ENCODE assay signal across 28 cellular contexts in the genomic region with DNA sequence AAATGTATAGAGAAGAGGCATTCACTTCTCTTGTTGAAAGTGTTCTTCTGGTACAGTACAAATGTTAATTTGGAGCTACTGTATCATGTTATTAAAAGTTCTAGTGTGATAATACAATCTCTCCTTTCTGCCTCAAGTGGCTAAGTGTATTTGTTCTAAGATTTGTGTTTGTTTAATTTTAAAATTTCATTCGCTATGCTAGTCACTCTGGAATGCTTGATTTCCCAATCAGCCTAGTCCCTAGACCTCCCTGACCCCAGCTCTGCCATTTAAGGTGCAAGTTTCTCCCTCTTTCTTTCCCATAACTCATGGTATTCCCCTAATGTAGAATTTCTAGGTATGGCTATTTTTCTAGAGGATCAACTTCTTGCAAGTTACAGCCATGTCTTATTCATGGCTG.
"Had no signal": no experiment of that assay in that cellular context is flagged by ENCODE, and none has a peak within 500 bp of the region (broad histone marks: within the 10 kb centered on the region; RNA-seq: fewer than 3 reads in every experiment).

No MANE protein-coding gene starts in this region.

- ATAC-seq: naive thymus-derived CD8-positive, alpha-beta T cell; natural killer cell treated with Interleukin-12 subunit alpha and Interleukin-12 subunit beta and Interleukin-15 and Interleukin-18, amount 100 ng/mL, for 72 hours; pancreas; psoas muscle; right cardiac atrium; right lobe of liver; stimulated activated effector memory CD8-positive, alpha-beta T cell treated with anti-CD3 and anti-CD28 coated beads, Interleukin-12 subunit alpha, Interleukin-12 subunit beta, amount 100 ng/mL, for 72 hours; stimulated activated naive B cell treated with anti-CD40 and anti-IgM and Interleukin-4, amounts not matched to agents 10 μg/mL and 1 μg/mL and 100 μg/mL, for 72 hours had no signal

- H3K36me3 Mint-ChIP-seq: naive thymus-derived CD8-positive, alpha-beta T cell; natural killer cell treated with Interleukin-12 subunit alpha and Interleukin-12 subunit beta and Interleukin-15 and Interleukin-18, amount 100 ng/mL, for 72 hours; stimulated activated effector memory CD8-positive, alpha-beta T cell treated with anti-CD3 and anti-CD28 coated beads, Interleukin-12 subunit alpha, Interleukin-12 subunit beta, amount 100 ng/mL, for 72 hours; stimulated activated naive B cell treated with anti-CD40 and anti-IgM and Interleukin-4, amounts not matched to agents 10 μg/mL and 1 μg/mL and 100 μg/mL, for 72 hours had no signal

- H3K4me1 ChIP-seq: pancreas, psoas muscle, right lobe of liver, sigmoid colon, stomach, thyroid gland, tibial nerve, upper lobe of left lung, uterus had no signal

- H3K4me3 Mint-ChIP-seq: naive thymus-derived CD8-positive, alpha-beta T cell; natural killer cell treated with Interleukin-12 subunit alpha and Interleukin-12 subunit beta and Interleukin-15 and Interleukin-18, amount 100 ng/mL, for 72 hours; nephron progenitor cell; neural crest cell; stimulated activated effector memory CD8-positive, alpha-beta T cell treated with anti-CD3 and anti-CD28 coated beads, Interleukin-12 subunit alpha, Interleukin-12 subunit beta, amount 100 ng/mL, for 72 hours; stimulated activated naive B cell treated with anti-CD40 and anti-IgM and Interleukin-4, amounts not matched to agents 10 μg/mL and 1 μg/mL and 100 μg/mL, for 72 hours; stimulated activated naive CD8-positive, alpha-beta T cell treated with anti-CD3 and anti-CD28 coated beads, Interleukin-15, Interleukin-2, amounts not matched to agents 100 ng/mL and 50 ng/mL, for 24 hours had no signal

- H3K36me3 ChIP-seq: neutrophil, pancreas, right lobe of liver, sigmoid colon, stomach, thoracic aorta, thyroid gland, tibial nerve, upper lobe of left lung, uterus had no signal

- H3K4me3 ChIP-seq: pancreas, psoas muscle, right lobe of liver, sigmoid colon, stomach, thoracic aorta, thyroid gland, tibial nerve, upper lobe of left lung, uterus had no signal

- H3K27ac ChIP-seq: neutrophil, pancreas, psoas muscle, right lobe of liver, sigmoid colon, stomach, thoracic aorta, thyroid gland, tibial nerve, upper lobe of left lung, uterus had no signal

- H3K9me3 ChIP-seq: neutrophil, pancreas, psoas muscle, right lobe of liver, sigmoid colon, stomach, thoracic aorta, thyroid gland, tibial nerve, upper lobe of left lung, uterus had no signal

- H3K27me3 Mint-ChIP-seq: naive thymus-derived CD8-positive, alpha-beta T cell; natural killer cell treated with Interleukin-12 subunit alpha and Interleukin-12 subunit beta and Interleukin-15 and Interleukin-18, amount 100 ng/mL, for 72 hours; progenitor cell of endocrine pancreas; stimulated activated naive B cell treated with anti-CD40 and anti-IgM and Interleukin-4, amounts not matched to agents 10 μg/mL and 1 μg/mL and 100 μg/mL, for 72 hours; stimulated activated naive CD8-positive, alpha-beta T cell treated with anti-CD3 and anti-CD28 coated beads, Interleukin-15, Interleukin-2, amounts not matched to agents 100 ng/mL and 50 ng/mL, for 24 hours had no signal

- H3K4me1 Mint-ChIP-seq: naive thymus-derived CD8-positive, alpha-beta T cell; nephron progenitor cell; stimulated activated effector memory CD8-positive, alpha-beta T cell treated with anti-CD3 and anti-CD28 coated beads, Interleukin-12 subunit alpha, Interleukin-12 subunit beta, amount 100 ng/mL, for 72 hours; stimulated activated naive B cell treated with anti-CD40 and anti-IgM and Interleukin-4, amounts not matched to agents 10 μg/mL and 1 μg/mL and 100 μg/mL, for 72 hours had no signal

- DNase-seq: naive thymus-derived CD8-positive, alpha-beta T cell; nephron progenitor cell; nucleus accumbens; pancreas; psoas muscle; right cardiac atrium; right lobe of liver; sigmoid colon; small intestine; stimulated activated CD4-positive, alpha-beta T cell treated with anti-CD3 and anti-CD28 coated beads, Interleukin-15, amount 100 ng/mL, for 24 hours; stimulated activated CD4-positive, alpha-beta T cell treated with anti-CD3 and anti-CD28 coated beads, Interleukin-2, amount 100 ng/mL, for 24 hours; stimulated activated CD4-positive, alpha-beta T cell treated with anti-CD3 and anti-CD28 coated beads, Interleukin-2, amount 100 ng/mL, for 48 hours; stimulated activated CD4-positive, alpha-beta T cell treated with anti-CD3 and anti-CD28 coated beads, Interleukin-4, amount 100 ng/mL, for 24 hours; stimulated activated naive B cell treated with anti-CD40 and anti-IgM and Interleukin-4, amounts not matched to agents 10 μg/mL and 1 μg/mL and 100 μg/mL, for 72 hours; stimulated activated naive CD4-positive, alpha-beta T cell treated with Interleukin-2 at 50 U/mL for 16 hours; stomach; thyroid gland; trophoblast cell; upper lobe of left lung; uterus had no signal

- H3K27ac Mint-ChIP-seq: naive thymus-derived CD8-positive, alpha-beta T cell; natural killer cell treated with Interleukin-12 subunit alpha and Interleukin-12 subunit beta and Interleukin-15 and Interleukin-18, amount 100 ng/mL, for 72 hours; nephron progenitor cell; progenitor cell of endocrine pancreas; stimulated activated effector memory CD8-positive, alpha-beta T cell treated with anti-CD3 and anti-CD28 coated beads, Interleukin-12 subunit alpha, Interleukin-12 subunit beta, amount 100 ng/mL, for 72 hours; stimulated activated naive B cell treated with anti-CD40 and anti-IgM and Interleukin-4, amounts not matched to agents 10 μg/mL and 1 μg/mL and 100 μg/mL, for 72 hours; stimulated activated naive CD8-positive, alpha-beta T cell treated with anti-CD3 and anti-CD28 coated beads, Interleukin-15, Interleukin-2, amounts not matched to agents 100 ng/mL and 50 ng/mL, for 24 hours had no signal

- H3K27me3 ChIP-seq: neutrophil, pancreas, right lobe of liver, sigmoid colon, stomach, thyroid gland, tibial nerve, upper lobe of left lung, uterus had no signal

- H3K9me3 Mint-ChIP-seq: natural killer cell treated with Interleukin-12 subunit alpha and Interleukin-12 subunit beta and Interleukin-15 and Interleukin-18, amount 100 ng/mL, for 72 hours; nephron progenitor cell; neural crest cell; stimulated activated naive B cell treated with anti-CD40 and anti-IgM and Interleukin-4, amounts not matched to agents 10 μg/mL and 1 μg/mL and 100 μg/mL, for 72 hours; stimulated activated naive CD8-positive, alpha-beta T cell treated with anti-CD3 and anti-CD28 coated beads, Interleukin-15, Interleukin-2, amounts not matched to agents 100 ng/mL and 50 ng/mL, for 24 hours had no signal
